In the genomic region with DNA sequence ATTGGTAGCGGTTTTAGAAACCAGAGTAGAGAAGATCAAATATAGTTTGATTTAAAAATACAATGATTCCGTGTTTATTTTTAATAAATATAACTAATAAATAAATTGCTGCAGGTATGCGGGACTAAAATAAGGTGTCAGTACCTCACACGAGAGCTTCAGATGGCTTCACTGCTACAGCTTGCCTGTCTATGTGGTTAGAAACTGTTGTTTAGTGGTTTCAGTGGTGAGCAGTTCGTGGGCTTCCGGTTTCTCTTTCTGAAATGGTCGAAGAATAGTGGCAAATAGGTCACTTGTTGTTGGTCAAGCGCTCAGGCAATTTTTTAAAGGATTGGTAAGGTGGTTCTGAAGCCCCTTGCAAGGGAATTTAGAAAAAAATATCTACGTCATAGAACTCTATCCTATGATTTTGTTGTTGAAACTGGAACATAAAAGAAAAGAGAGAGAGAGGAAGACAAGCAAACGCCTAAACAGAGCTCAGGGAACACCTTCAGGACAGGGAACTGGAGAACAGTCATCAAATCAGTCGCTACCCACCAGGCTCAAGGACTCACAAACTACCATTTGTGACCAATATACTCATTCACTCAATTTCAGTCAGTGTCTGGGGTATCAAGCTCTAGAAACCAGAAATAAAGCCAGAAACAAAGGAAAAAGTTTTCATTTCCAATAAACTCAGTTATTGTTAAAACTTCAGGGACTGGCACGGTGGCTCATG, we compare ENCODE assay signal across 10 cellular contexts. TPM values are rescaled to one million over a fixed set of nuclear protein-coding genes. Genes with fewer than 3 reads are reported as not detected.
DNase-seq lines count a peak whose midpoint lies in the region; ATAC-seq and TF ChIP-seq lines count a peak whose summit lies in the region.
"Had no signal": no experiment of that assay in that cellular context is flagged by ENCODE, and none has a peak within 500 bp of the region (broad histone marks: within the 10 kb centered on the region; RNA-seq: fewer than 3 reads in every experiment).

No MANE protein-coding gene starts in this region.

- TF ChIP-seq EP300 in SK-N-SH (IDR thresholded peaks at IDR 0.05; ENCODE audit: borderline replicate concordance in 1 of 2, low read depth in 1 of 2, low read length in 1 of 2), result no peak

- H3K36me3 ChIP-seq in SK-N-SH (replicated peaks in 1 of 2; ENCODE audit: control insufficient read depth in 1 of 2, insufficient read depth in 2 of 2, low read length in 1 of 2) (no peaks in the 10 kb centered on the region), neuronal stem cell (replicated peaks in 1 of 2; ENCODE audit: control insufficient read depth in 2 of 2, insufficient read depth in 2 of 2, low read length in 2 of 2) (no peaks in the 10 kb centered on the region), testis (ENCODE audit: low read depth, missing control alignments) (no peaks in the 10 kb centered on the region)

- no peak overlapping the region for H2AK5ac ChIP-seq in neuronal stem cell (ENCODE audit: low read depth, low read length)

- H3K23ac ChIP-seq in neuronal stem cell (ENCODE audit: low read depth, low read length, poor library complexity), result no peak overlapping the region

- H3K9me3 ChIP-seq in SK-N-SH, result no peaks in the 10 kb centered on the region
- H3K9me3 ChIP-seq in neuronal stem cell (replicated peaks in 1 of 2; ENCODE audit: control insufficient read depth in 2 of 2, insufficient read depth in 1 of 2, low read depth in 1 of 2, low read length in 2 of 2), result no peaks in the 10 kb centered on the region
- H3K9me3 ChIP-seq in testis, result no peaks in the 10 kb centered on the region

- H3K4me1 ChIP-seq in SK-N-SH (ENCODE audit: control insufficient read depth in 1 of 2, insufficient read depth in 2 of 2, low read depth in 1 of 2, low read length in 1 of 2) (peaks cover 0 to 4% of the 10 kb centered on the region in 2 experiments; a peak in 1 of 4 replicates), neuronal stem cell (ENCODE audit: control insufficient read depth in 2 of 2, insufficient read depth in 1 of 2, low read depth in 1 of 2, low read length in 2 of 2) (no peaks in the 10 kb centered on the region), testis (no peaks in the 10 kb centered on the region)

- no peak overlapping the region for H4K91ac ChIP-seq in neuronal stem cell (ENCODE audit: low read depth, low read length, poor library complexity)

- no peaks in the 10 kb centered on the region for H3K79me1 ChIP-seq in neuronal stem cell (ENCODE audit: low read depth, low read length)

- H4K20me1 ChIP-seq in SK-N-SH (ENCODE audit: insufficient read depth), result no peaks in the 10 kb centered on the region

- DNase-seq in stimulated activated CD8-positive, alpha-beta memory T cell treated with anti-CD3 and anti-CD28 coated beads, Interleukin-12 subunit alpha, Interleukin-12 subunit beta, amount 100 ng/mL, for 1 hour (ENCODE audit: low read depth), result peak; percentile 17
- DNase-seq in stimulated activated CD8-positive, alpha-beta memory T cell treated with anti-CD3 and anti-CD28 coated beads, Interleukin-4, amount 100 ng/mL, for 48 hours, result no peak
- no peak for DNase-seq in SK-N-SH
- no peak for DNase-seq in neuronal stem cell (ENCODE audit: low spot score)
- no peak for DNase-seq in left lobe of liver (ENCODE audit: low spot score)
- DNase-seq in testis, result no peak
- no peak for DNase-seq in lower leg skin (ENCODE audit: low spot score in 2 of 2)
- DNase-seq: nucleus accumbens, PC-3 had no signal

- ATAC-seq in HG03064 (IDR thresholded peaks at IDR 0.05; ENCODE audit: low read depth, unreplicated experiment) (peak; percentile 87), left lobe of liver (no peak)
- ATAC-seq: PC-3 had no signal

- peaks cover 17% of the 10 kb centered on the region for H3K27me3 ChIP-seq in SK-N-SH (ENCODE audit: insufficient read depth)
- H3K27me3 ChIP-seq in neuronal stem cell (ENCODE audit: control insufficient read depth in 3 of 3, insufficient read depth in 3 of 3, low read depth in 1 of 3, low read length in 3 of 3), result peaks cover 0 to 3% (median 0%) of the 10 kb centered on the region in 3 experiments
- no peaks in the 10 kb centered on the region for H3K27me3 ChIP-seq in testis

- H2BK5ac ChIP-seq in neuronal stem cell (ENCODE audit: low read length), result no peak overlapping the region

- no peak for TF ChIP-seq RAD21 in SK-N-SH (IDR thresholded peaks at IDR 0.05; ENCODE audit: low read length)

- H3K9me2 ChIP-seq in SK-N-SH, result no peaks in the 10 kb centered on the region

- CTCF ChIA-PET in SK-N-SH (lab: Yijun Ruan, JAX), result interaction anchor here (0.6 to 3.0 kb wide), 2 partner anchors 8 to 49 kb away, joined by 3 to 19 read pairs; no protein-coding TSS in a partner anchor

- H2BK12ac ChIP-seq in neuronal stem cell (ENCODE audit: low read length), result no peak overlapping the region

- H4K8ac ChIP-seq in neuronal stem cell (ENCODE audit: low read depth, low read length), result no peak overlapping the region

- TF ChIP-seq POLR2A in testis (IDR thresholded peaks at IDR 0.05) (no peak), lower leg skin (IDR thresholded peaks at IDR 0.05) (no peak)

- no peaks in the 10 kb centered on the region for H3K79me2 ChIP-seq in SK-N-SH (ENCODE audit: insufficient read depth)

- H2BK120ac ChIP-seq in neuronal stem cell (ENCODE audit: low read depth, low read length), result no peak overlapping the region

- peak overlapping the region; percentile 74 for H3K4me2 ChIP-seq in SK-N-SH
- H3K4me2 ChIP-seq in neuronal stem cell (ENCODE audit: insufficient read depth, low read length, poor library complexity, severe bottlenecking), result no peak overlapping the region

- no peak overlapping the region for H3K18ac ChIP-seq in neuronal stem cell (ENCODE audit: low read length)

- H3K4ac ChIP-seq in neuronal stem cell (ENCODE audit: low read length), result no peak overlapping the region

- intact Hi-C loops in testis (cut with DNase I; ENCODE audit: low total_unique reads), result no loop called here
- intact Hi-C loops in lower leg skin (cut with DNase I; ENCODE audit: low total_unique reads), result loop anchor here (10.0 kb wide), 1 partner anchor 501 kb away; no protein-coding TSS in a partner anchor

- H3K27ac ChIP-seq in SK-N-SH (ENCODE audit: low read depth in 2 of 2, low read length in 1 of 2) (no peak overlapping the region), neuronal stem cell (replicated peaks; ENCODE audit: low read length) (no peak overlapping the region), testis (no peak overlapping the region)

- TF ChIP-seq CTCF in SK-N-SH (IDR thresholded peaks at IDR 0.05) (no peak), testis (IDR thresholded peaks at IDR 0.05) (no peak), lower leg skin (IDR thresholded peaks at IDR 0.05) (no peak)

- H3K4me3 ChIP-seq in SK-N-SH (ENCODE audit: low read depth in 2 of 2, low read length in 1 of 2) (peak overlapping the region; percentile 24 to 62; a peak in 3 of 4 replicates), neuronal stem cell (ENCODE audit: low read length in 2 of 2) (no peak overlapping the region), testis (no peak overlapping the region), lower leg skin (ENCODE audit: low read depth, poor library complexity, severe bottlenecking) (no peak overlapping the region)

- H3K9ac ChIP-seq in SK-N-SH (no peak overlapping the region), neuronal stem cell (ENCODE audit: low read depth, low read length, poor library complexity) (no peak overlapping the region)

- no peak overlapping the region for H2BK15ac ChIP-seq in neuronal stem cell (ENCODE audit: low read length)

- POLR2A ChIA-PET in SK-N-SH (lab: Yijun Ruan, JAX), result no interaction called here

- H3K14ac ChIP-seq in neuronal stem cell (ENCODE audit: low read length), result no peak overlapping the region

- H2AFZ ChIP-seq in SK-N-SH (ENCODE audit: low read depth), result peak overlapping the region; percentile 65
- no peak overlapping the region for H2AFZ ChIP-seq in neuronal stem cell (ENCODE audit: low read length)

- H3F3A ChIP-seq in SK-N-SH (replicated peaks; ENCODE audit: insufficient read depth), result no peaks in the 10 kb centered on the region

- 20% methylated on average over 12 of the region's 12 CpGs for WGBS in SK-N-SH (ENCODE audit: low lambda C conversion rate)
- no CpG with 5 or more reads among the region's 12 CpGs for WGBS in neuronal stem cell (ENCODE audit: extremely low coverage in 2 of 2, insufficient read length in 2 of 2, insufficient replicate concordance in 1 of 2), 2 donors
- WGBS in testis, 2 donors, result 83 to 88% methylated on average over 12 of the region's 12 CpGs
- 77 to 80% methylated on average over 12 of the region's 12 CpGs for WGBS in lower leg skin, 2 donors

TF ChIP-seq in SK-N-SH, 30 proteins besides CTCF, POLR2A, EP300 and RAD21 (continues in another document):
- TF ChIP-seq MEF2A (IDR thresholded peaks at IDR 0.05; ENCODE audit: borderline replicate concordance, low read depth) (no peak), MXI1 (IDR thresholded peaks at IDR 0.05; ENCODE audit: low read depth, low read length) (no peak), SIN3A (IDR thresholded peaks at IDR 0.05; ENCODE audit: borderline replicate concordance, low read depth, low read length) (no peak), TAF1 (IDR thresholded peaks at IDR 0.05; ENCODE audit: borderline replicate concordance, low read depth, low read length) (no peak), RXRA (IDR thresholded peaks at IDR 0.05; ENCODE audit: borderline replicate concordance, low read depth) (no peak), RFX5 (IDR thresholded peaks at IDR 0.05; ENCODE audit: low read length) (no peak), TEAD4 (IDR thresholded peaks at IDR 0.05; ENCODE audit: borderline replicate concordance, insufficient read depth) (no peak)

RNA-seq across cellular contexts. Expression of a gene that starts 31.3 kb away (rescaled TPM):
- 9.2 and 14.3 TPM in 2 replicates for polyA plus RNA-seq in SK-N-SH (2012; rRNA removed)
- polyA plus RNA-seq in SK-N-SH (2012; cell fraction: cytosol; rRNA removed), result 12.7 and 14.1 TPM in 2 replicates
- polyA plus RNA-seq in SK-N-SH (2012; cell fraction: nucleus; rRNA removed), result 13.4 and 16.8 TPM in 2 replicates
- polyA plus RNA-seq in neuronal stem cell (2013, experiment 1 of 2), result 35.2 TPM
- 35.9 TPM for polyA plus RNA-seq in neuronal stem cell (2013, experiment 2 of 2)
- 92.9 TPM for total RNA-seq in left lobe of liver
- 10 to 100 TPM; 56.2 to 74.0 TPM for total RNA-seq in testis
- 67.7 TPM for polyA plus RNA-seq in testis (ENCODE audit: insufficient read depth, low read depth, low replicate concordance)
- total RNA-seq in lower leg skin, result 100 to 1,000 TPM in 1 of 4 donors, 10 to 100 TPM in 3; 48.7 to 102 (median 86.8) TPM

Comparison
In these comparisons a context has a peak if more than half of its experiments do, and no peak if none do; other contexts are left out.
1. H3K4me3 ChIP-seq: peak in SK-N-SH (2 of 2); none in neuronal stem cell (0 of 2), testis (0 of 2) and lower leg skin (single experiment).